In the genomic region with DNA sequence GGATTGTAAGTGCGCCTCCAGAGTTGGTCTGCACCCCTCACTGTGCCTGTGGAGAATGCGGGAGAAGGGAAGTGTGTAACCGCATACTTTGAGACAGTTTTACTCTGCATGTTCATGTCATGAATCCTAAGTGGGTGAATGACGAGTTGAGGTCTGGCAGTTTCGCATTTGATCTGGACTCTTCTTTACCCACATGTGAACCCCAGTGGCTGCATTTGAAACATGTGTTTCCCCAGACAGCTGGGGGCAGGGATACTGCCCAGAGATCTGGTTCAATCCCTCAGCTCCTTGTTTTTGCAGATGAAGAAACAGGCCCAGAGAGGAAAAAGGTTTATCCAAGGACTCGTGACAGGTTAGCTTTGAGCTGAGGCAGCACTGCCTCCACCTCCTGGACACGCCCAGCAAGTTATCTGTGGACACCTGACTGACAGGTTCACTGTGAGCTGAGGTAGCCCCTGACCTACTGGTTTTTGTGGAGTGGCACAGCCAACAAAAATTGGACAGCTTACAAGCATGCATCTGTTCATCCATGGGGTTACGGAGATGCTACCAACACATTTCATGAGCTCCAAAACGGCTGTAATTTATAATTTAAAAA, we compare ENCODE assay signal across 19 cellular contexts.
A peak's percentile ranks its signal among the peaks of the same experiment; 100 is the strongest.
DNase-seq lines count a peak whose midpoint lies in the region; ATAC-seq and TF ChIP-seq lines count a peak whose summit lies in the region.
"Had no signal": no experiment of that assay in that cellular context is flagged by ENCODE, and none has a peak within 500 bp of the region (broad histone marks: within the 10 kb centered on the region; RNA-seq: fewer than 3 reads in every experiment).

No MANE protein-coding gene starts in this region.

- H3K9me3 ChIP-seq in OCI-LY7 (ENCODE audit: low read length) (no peaks in the 10 kb centered on the region), transverse colon (no peaks in the 10 kb centered on the region)
- no peaks in the 10 kb centered on the region for H3K9me3 ChIP-seq in CD8-positive, alpha-beta T cell (ENCODE audit: low read length)
- H3K9me3 ChIP-seq: esophagus squamous epithelium, SJSA1 had no signal

- intact Hi-C loops in left cardiac atrium (cut with DNase I): no loop called here
- intact Hi-C loops in Right ventricle myocardium inferior (cut with DNase I): loop anchor here (2.0 to 5.0 kb wide), 2 partner anchors 17 to 34 kb away; no protein-coding TSS in a partner anchor
- intact Hi-C loops in OCI-LY7 (cut with micrococcal nuclease; ENCODE audit: unreplicated experiment): no loop called here
- intact Hi-C loops in transverse colon (cut with DNase I; ENCODE audit: low total_unique reads): no loop called here
- intact Hi-C loops in CD8-positive, alpha-beta T cell (cut with DNase I, micrococcal nuclease): no loop called here

- no peak overlapping the region for H3K4me3 ChIP-seq in OCI-LY7 (ENCODE audit: low read depth, low read length, poor library complexity, severe bottlenecking)
- H3K4me3 ChIP-seq in transverse colon: no peak overlapping the region
- no peak overlapping the region for H3K4me3 ChIP-seq in CD8-positive, alpha-beta T cell (ENCODE audit: low read depth, low read length)
- H3K4me3 ChIP-seq: esophagus squamous epithelium, lung, SJSA1 had no signal

- TF ChIP-seq POLR2A in transverse colon (IDR thresholded peaks at IDR 0.05): no peak

- TF ChIP-seq CTCF in OCI-LY7 (conservative IDR thresholded peaks at IDR 0.05; ENCODE audit: low read length) (no peak), foreskin keratinocyte (conservative IDR thresholded peaks at IDR 0.05) (peak; percentile 3), transverse colon (IDR thresholded peaks at IDR 0.05) (no peak)
- no peak for TF ChIP-seq CTCF in CD8-positive, alpha-beta T cell (IDR thresholded peaks at IDR 0.05)

- H2AFZ ChIP-seq in OCI-LY7 (ENCODE audit: low read length): no peak overlapping the region

- H3K79me2 ChIP-seq in OCI-LY7 (ENCODE audit: insufficient read depth, low read depth, low read length): no peaks in the 10 kb centered on the region

- H3K27me3 ChIP-seq in foreskin keratinocyte (no peaks in the 10 kb centered on the region), transverse colon (no peaks in the 10 kb centered on the region)
- H3K27me3 ChIP-seq in CD8-positive, alpha-beta T cell (ENCODE audit: insufficient read depth, low read length): no peaks in the 10 kb centered on the region
- H3K27me3 ChIP-seq: esophagus squamous epithelium, SJSA1 had no signal

- CTCF ChIA-PET in OCI-LY7 (lab: Charles Lee; ENCODE audit: unreplicated experiment) (interaction anchor here (1.0 to 1.3 kb wide), 2 partner anchors 18 to 21 kb away, joined by 3 to 4 read pairs; no protein-coding TSS in a partner anchor), T-cell (lab: Charles Lee) (no interaction called here)
- CTCF ChIA-PET in CD8-positive, alpha-beta T cell (lab: Charles Lee): interaction anchor here (1.1 to 1.7 kb wide), 3 partner anchors 43 to 381 kb away, joined by 3 to 6 read pairs (median 4); no protein-coding TSS in a partner anchor

- no peak overlapping the region for H3K4me3 Mint-ChIP-seq in T-cell
- H3K4me3 Mint-ChIP-seq in activated naive CD8-positive, alpha-beta T cell treated with anti-CD3 and anti-CD28 coated beads for 36 hours: no peak overlapping the region
- H3K4me3 Mint-ChIP-seq in CD8-positive, alpha-beta T cell: no peak overlapping the region
- H3K4me3 Mint-ChIP-seq: activated T-helper 1 cell treated with anti-CD3 and anti-CD28 coated beads, Interleukin-12 subunit alpha, Interleukin-12 subunit beta, Interleukin-2, Interleukin-4 antibody, amounts not matched to agents 30 ng/mL and 10 ng/mL and 1 ng/mL, durations not matched to agents 14 hours and 24 hours and 36 hours had no signal

- no peak overlapping the region for H3K27ac Mint-ChIP-seq in T-cell
- no peak overlapping the region for H3K27ac Mint-ChIP-seq in activated naive CD8-positive, alpha-beta T cell treated with anti-CD3 and anti-CD28 coated beads for 36 hours
- no peak overlapping the region for H3K27ac Mint-ChIP-seq in CD8-positive, alpha-beta T cell
- H3K27ac Mint-ChIP-seq: activated T-helper 1 cell treated with anti-CD3 and anti-CD28 coated beads, Interleukin-12 subunit alpha, Interleukin-12 subunit beta, Interleukin-2, Interleukin-4 antibody, amounts not matched to agents 30 ng/mL and 10 ng/mL and 1 ng/mL, durations not matched to agents 14 hours and 24 hours and 36 hours had no signal

- ATAC-seq in left cardiac atrium (no peak), Right ventricle myocardium inferior (no peak), foreskin keratinocyte (no peak), T-cell (replicated peaks in 1 of 4) (no peak)
- no peak for ATAC-seq in CD8-positive, alpha-beta T cell

- H3K36me3 ChIP-seq in OCI-LY7 (ENCODE audit: insufficient read depth, low read length) (peaks cover 16% of the 10 kb centered on the region; the same call in 1 of the 2 replicates), transverse colon (no peaks in the 10 kb centered on the region)
- H3K36me3 ChIP-seq in CD8-positive, alpha-beta T cell (ENCODE audit: insufficient read depth, low read length): no peaks in the 10 kb centered on the region
- H3K36me3 ChIP-seq: SJSA1 had no signal

- H3K4me1 Mint-ChIP-seq in T-cell: no peaks in the 10 kb centered on the region
- no peaks in the 10 kb centered on the region for H3K4me1 Mint-ChIP-seq in activated naive CD8-positive, alpha-beta T cell treated with anti-CD3 and anti-CD28 coated beads for 36 hours
- H3K4me1 Mint-ChIP-seq in CD8-positive, alpha-beta T cell (ENCODE audit: low read depth): no peaks in the 10 kb centered on the region

- POLR2A ChIA-PET in OCI-LY7 (lab: Charles Lee): interaction anchor here (0.5 to 1.1 kb wide), 5 partner anchors 9 to 481 kb away, joined by 3 to 4 read pairs (median 3); no protein-coding TSS in a partner anchor
- POLR2A ChIA-PET in T-cell (lab: Charles Lee): interaction anchor here (0.5 to 0.6 kb wide), 2 partner anchors 72 to 1574 kb away, joined by 3 to 7 read pairs; no protein-coding TSS in a partner anchor
- POLR2A ChIA-PET in CD8-positive, alpha-beta T cell (lab: Charles Lee): no interaction called here

- DNase-seq in left cardiac atrium (peak; percentile 7), Right ventricle myocardium inferior (ENCODE audit: missing footprints) (no peak), OCI-LY7 (ENCODE audit: low spot score) (no peak), foreskin keratinocyte (no peak), transverse colon (peak; percentile 24), T-cell (no peak)
- no peak for DNase-seq in activated naive CD8-positive, alpha-beta T cell treated with anti-CD3 and anti-CD28 coated beads for 36 hours
- no peak for DNase-seq in CD8-positive, alpha-beta T cell
- DNase-seq: activated CD4-positive, CD25-positive, alpha-beta regulatory T cell; activated CD8-positive, alpha-beta memory T cell treated with anti-CD3 and anti-CD28 coated beads for 24 hours; esophagus squamous epithelium; glutamatergic neuron; naive B cell; NCI-H1694 treated with DMSO at 0.1 percent for 48 hours; NCI-H446 treated with DMSO at 0.1 percent for 48 hours; stimulated activated CD4-positive, alpha-beta T cell treated with anti-CD3 and anti-CD28 coated beads, Interleukin-2, amount 100 ng/mL, for 48 hours had no signal

- no peaks in the 10 kb centered on the region for H3K9me2 ChIP-seq in OCI-LY7 (ENCODE audit: insufficient read depth, low read length)

- peaks cover 4 to 7% of the 10 kb centered on the region in 2 donors for H3K27me3 Mint-ChIP-seq in T-cell
- no peaks in the 10 kb centered on the region for H3K27me3 Mint-ChIP-seq in activated naive CD8-positive, alpha-beta T cell treated with anti-CD3 and anti-CD28 coated beads for 36 hours
- no peaks in the 10 kb centered on the region for H3K27me3 Mint-ChIP-seq in CD8-positive, alpha-beta T cell (ENCODE audit: low read depth)

- in situ Hi-C loops in transverse colon (cut with MboI; ENCODE audit: low pct_ligation_motif_present in 1 of 4, low pct_unique_long_range_greater_than_20kb in 1 of 4, low sequenced_read_pairs in 3 of 4): no loop called here

- BruUV-seq in OCI-LY7 (replicated peaks; lab: Mats Ljungman, UMichigan): no TSS peak

- no peaks in the 10 kb centered on the region for H3K9me3 Mint-ChIP-seq in T-cell
- peaks cover 12% of the 10 kb centered on the region for H3K9me3 Mint-ChIP-seq in activated naive CD8-positive, alpha-beta T cell treated with anti-CD3 and anti-CD28 coated beads for 36 hours
- no peaks in the 10 kb centered on the region for H3K9me3 Mint-ChIP-seq in CD8-positive, alpha-beta T cell
- H3K9me3 Mint-ChIP-seq: activated T-helper 1 cell treated with anti-CD3 and anti-CD28 coated beads, Interleukin-12 subunit alpha, Interleukin-12 subunit beta, Interleukin-2, Interleukin-4 antibody, amounts not matched to agents 30 ng/mL and 10 ng/mL and 1 ng/mL, durations not matched to agents 14 hours and 24 hours and 36 hours had no signal

- 72 to 76% methylated on average over 5 to 9 of the region's 9 CpGs for WGBS in transverse colon (ENCODE audit: low coverage in 1 of 2), 2 donors

- H3K27ac ChIP-seq in OCI-LY7 (ENCODE audit: low read depth, low read length, poor library complexity, severe bottlenecking) (peak overlapping the region; percentile 66), foreskin keratinocyte (no peak overlapping the region), transverse colon (peak overlapping the region in 2 of 4 donors; percentile 2 to 23)
- no peak overlapping the region for H3K27ac ChIP-seq in CD8-positive, alpha-beta T cell (ENCODE audit: low read depth, low read length)
- H3K27ac ChIP-seq: SJSA1 had no signal

- peak overlapping the region; percentile 73; the same call in 1 of the 2 replicates for H3K4me2 ChIP-seq in OCI-LY7 (ENCODE audit: low read length)

- TF ChIP-seq EP300 in transverse colon (IDR thresholded peaks at IDR 0.05; ENCODE audit: low read depth): no peak

- peaks cover 22% of the 10 kb centered on the region for H3K4me1 ChIP-seq in OCI-LY7 (ENCODE audit: insufficient read depth, low read length, poor library complexity, severe bottlenecking)
- H3K4me1 ChIP-seq in foreskin keratinocyte: no peaks in the 10 kb centered on the region
- H3K4me1 ChIP-seq in transverse colon: peaks cover 0 to 6% (median 3%) of the 10 kb centered on the region in 4 donors
- no peaks in the 10 kb centered on the region for H3K4me1 ChIP-seq in CD8-positive, alpha-beta T cell (ENCODE audit: insufficient read depth, low read length)
- H3K4me1 ChIP-seq: SJSA1 had no signal

- H3K36me3 Mint-ChIP-seq in T-cell: peaks cover 6% of the 10 kb centered on the region
- H3K36me3 Mint-ChIP-seq in activated naive CD8-positive, alpha-beta T cell treated with anti-CD3 and anti-CD28 coated beads for 36 hours: peaks cover 22% of the 10 kb centered on the region
- peaks cover 10% of the 10 kb centered on the region for H3K36me3 Mint-ChIP-seq in CD8-positive, alpha-beta T cell

- no peaks in the 10 kb centered on the region for H4K20me1 ChIP-seq in OCI-LY7 (ENCODE audit: insufficient read depth, low read length)

Comparison
In these comparisons a context has a peak if more than half of its experiments do, and no peak if none do; other contexts are left out.
1. DNase-seq: peak in left cardiac atrium (single experiment) and transverse colon (single experiment); none in Right ventricle myocardium inferior (single experiment), OCI-LY7 (single experiment), foreskin keratinocyte (0 of 2), T-cell (0 of 34), activated naive CD8-positive, alpha-beta T cell treated with anti-CD3 and anti-CD28 coated beads for 36 hours (single experiment) and CD8-positive, alpha-beta T cell (0 of 7).
2. CTCF ChIA-PET loops: an anchor here in OCI-LY7 (1.0 to 1.3 kb wide) and CD8-positive, alpha-beta T cell (1.1 to 1.7 kb wide); none called in T-cell.